In the genomic region with DNA sequence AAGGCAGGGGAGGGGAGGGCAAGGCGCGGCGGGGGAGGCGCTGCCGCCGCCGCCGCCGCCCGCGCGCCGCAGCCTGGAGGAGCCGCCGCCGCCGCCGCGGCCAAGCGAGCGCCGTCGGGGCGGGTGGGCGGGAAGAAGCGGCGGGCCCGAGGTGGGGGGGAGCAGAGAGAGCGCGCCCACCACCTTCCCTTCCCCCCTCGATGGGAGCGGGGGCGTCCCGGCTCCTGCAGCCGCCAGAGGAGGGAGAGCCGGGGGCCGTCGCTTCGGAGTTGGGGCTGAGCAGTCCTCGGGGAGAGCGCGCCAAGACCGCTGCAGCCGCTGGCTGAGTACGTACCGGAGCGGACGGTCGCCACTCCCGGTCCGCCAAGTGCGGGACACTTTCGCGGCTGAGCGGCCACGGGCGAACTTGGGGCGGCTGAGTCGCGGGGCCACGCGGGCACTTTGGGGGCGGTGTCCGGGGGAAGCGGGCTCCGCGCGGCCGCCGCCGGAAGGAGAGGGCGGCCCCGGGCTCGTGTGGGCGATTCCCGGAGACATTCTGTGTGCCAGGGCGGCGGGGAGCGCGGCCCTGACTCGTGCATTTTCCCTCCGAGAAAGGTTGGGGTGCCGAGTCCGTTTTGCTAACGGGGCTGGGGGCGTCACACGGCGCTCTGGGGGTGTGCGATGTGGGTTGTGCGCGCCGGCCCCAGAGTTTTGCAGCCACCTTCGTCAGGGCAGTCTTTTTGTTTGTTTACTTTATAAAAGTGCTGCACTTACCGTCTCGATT, we compare ENCODE assay signal across 8 cellular contexts. TPM values are rescaled to one million over a fixed set of nuclear protein-coding genes. Genes with fewer than 3 reads are reported as not detected.
DNase-seq lines count a peak whose midpoint lies in the region; ATAC-seq lines count a peak whose summit lies in the region.

Gene NAB1, plus strand, starts transcription at position 49 of the 763 bp plus-strand sequence. CDS start 10,094 bp downstream, outside the sequence.

- H3K4me3 Mint-ChIP-seq in naive thymus-derived CD8-positive, alpha-beta T cell, result peak within 1 kb of the TSS; percentile 89 to 97 (median 94)

- no peaks in the 10 kb centered on the region for H3K9me3 Mint-ChIP-seq in naive thymus-derived CD8-positive, alpha-beta T cell

- peak within 1 kb of the TSS; percentile 85 to 98 (median 94) for H3K27ac Mint-ChIP-seq in naive thymus-derived CD8-positive, alpha-beta T cell

- DNase-seq in NCI-H2081 (lab: John Stamatoyannopoulos, UW) (peak; percentile 57 to 66), NCI-H2081 treated with DMSO at 0.1 percent for 48 hours (lab: John Stamatoyannopoulos, UW) (no peak), NCI-H774 (lab: John Stamatoyannopoulos, UW) (peak; percentile 60), activated T-cell treated with anti-CD3 and anti-CD28 coated beads for 4 hours (peak; percentile 72)
- DNase-seq in naive thymus-derived CD8-positive, alpha-beta T cell, result peak in 9 of 10 donors; percentile 35 to 78 (median 53)
- DNase-seq in stimulated activated naive CD4-positive, alpha-beta T cell (lab: John Stamatoyannopoulos, UW), result peak; percentile 35 to 75 (median 69)

- no peaks in the 10 kb centered on the region for H3K27me3 Mint-ChIP-seq in naive thymus-derived CD8-positive, alpha-beta T cell

- peaks cover 12 to 42% (median 30%) of the 10 kb centered on the region in 4 donors for H3K4me1 Mint-ChIP-seq in naive thymus-derived CD8-positive, alpha-beta T cell

- POLR2A ChIA-PET in naive thymus-derived CD8-positive, alpha-beta T cell (lab: Charles Lee), result interaction anchor here (0.7 to 2.0 kb wide), 8 partner anchors 21 to 1016 kb away, joined by 4 to 14 read pairs (median 8); partner anchors contain the start of genes MFSD6 and NEMP2

- peak; percentile 43 for ATAC-seq in HG02938 (IDR thresholded peaks at IDR 0.05; ENCODE audit: unreplicated experiment)
- ATAC-seq in esophagus mucosa, result peak; percentile 55
- ATAC-seq in naive thymus-derived CD8-positive, alpha-beta T cell, result peak; percentile 48 to 60

- no peaks in the 10 kb centered on the region for H3K36me3 Mint-ChIP-seq in naive thymus-derived CD8-positive, alpha-beta T cell

RNA-seq across cellular contexts. Expression of gene NAB1, which starts in this region (rescaled TPM):
- 45.2 TPM for total RNA-seq in esophagus mucosa
- total RNA-seq in naive thymus-derived CD8-positive, alpha-beta T cell, result 10 to 100 TPM; 20.1 to 24.3 TPM
- 1 to 10 TPM; 2.7 to 4.3 (median 3.7) TPM for polyA plus RNA-seq in naive thymus-derived CD8-positive, alpha-beta T cell
